Comparison of ENCODE assay signal across 9 cellular contexts in the genomic region with DNA sequence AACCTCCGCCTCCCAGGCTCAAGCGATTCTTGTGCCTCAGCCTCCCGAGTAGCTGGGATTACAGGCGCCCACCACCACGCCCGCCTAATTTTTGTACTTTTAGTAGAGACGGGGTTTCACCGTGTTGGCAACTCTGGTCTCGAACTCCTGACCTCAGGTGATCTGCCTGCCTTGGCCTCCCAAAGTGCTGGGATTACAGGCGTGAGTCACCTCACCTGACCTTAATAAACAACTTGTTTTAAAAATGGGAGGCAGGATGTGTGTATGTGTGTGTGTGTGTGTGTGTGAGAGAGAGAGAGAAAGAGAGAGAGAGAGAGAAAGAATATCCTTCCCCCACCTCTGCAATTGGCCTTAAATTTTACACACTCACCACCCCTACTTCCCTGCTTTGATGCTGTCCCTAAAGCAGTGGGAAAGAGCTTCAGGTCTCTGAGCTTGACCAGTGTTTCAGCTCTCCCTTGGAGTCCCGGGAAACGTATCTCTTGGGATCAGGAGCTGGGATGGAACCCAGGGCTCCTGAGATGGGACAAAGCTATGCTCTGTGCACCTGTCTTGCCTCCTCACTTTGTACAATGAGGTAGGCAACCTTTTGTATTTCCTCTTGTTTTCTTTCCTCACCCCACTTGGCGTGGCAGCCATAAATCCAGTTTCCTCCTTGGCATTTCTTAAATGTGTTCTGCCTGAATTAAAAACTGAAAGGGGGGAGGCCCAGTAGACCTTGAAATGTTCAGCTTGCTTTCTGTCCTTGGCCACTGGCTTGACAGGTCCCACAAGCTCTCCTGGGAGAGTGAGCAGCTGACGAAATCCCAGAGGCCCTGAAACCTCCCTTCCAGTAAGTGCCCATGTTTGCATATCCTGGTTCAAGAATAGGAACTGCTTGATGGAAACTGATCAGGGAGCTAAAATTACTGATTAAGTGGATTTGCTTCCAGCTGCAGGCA. TPM values are rescaled to one million over a fixed set of nuclear protein-coding genes. Genes with fewer than 3 reads are reported as not detected.
DNase-seq lines count a peak whose midpoint lies in the region; ATAC-seq and TF ChIP-seq lines count a peak whose summit lies in the region.
"Had no signal": no experiment of that assay in that cellular context is flagged by ENCODE, and none has a peak within 500 bp of the region (broad histone marks: within the 10 kb centered on the region; RNA-seq: fewer than 3 reads in every experiment).

No MANE protein-coding gene starts in this region.

- peaks cover 29% of the 10 kb centered on the region for H3K4me1 ChIP-seq in Karpas-422 (ENCODE audit: low read length)
- peaks cover 0 to 8% of the 10 kb centered on the region in 2 donors for H3K4me1 ChIP-seq in ascending aorta

- TF ChIP-seq CTCF in C4-2B (conservative IDR thresholded peaks at IDR 0.05) = no peak
- no peak for TF ChIP-seq CTCF in ascending aorta (IDR thresholded peaks at IDR 0.05)
- TF ChIP-seq CTCF in glutamatergic neuron (IDR thresholded peaks at IDR 0.05; ENCODE audit: partially characterized antibody, unreplicated experiment) = no peak
- no peak for TF ChIP-seq CTCF in GM10248 (IDR thresholded peaks at IDR 0.05; ENCODE audit: control extremely low read depth, extremely low read depth, low read depth, missing control alignments)

- no peak overlapping the region for H2AFZ ChIP-seq in Karpas-422 (ENCODE audit: low read length)

- no peak overlapping the region for H3K4me3 Mint-ChIP-seq in glutamatergic neuron (ENCODE audit: unreplicated experiment)

- POLR2A ChIA-PET in GM10248 (lab: Yijun Ruan, JAX) = interaction anchor here (0.6 to 2.4 kb wide), 6 partner anchors 9 to 180 kb away, joined by 4 to 12 read pairs (median 8); partner anchors contain the start of gene XBP1

- H3K9me3 Mint-ChIP-seq in glutamatergic neuron (ENCODE audit: unreplicated experiment) = no peaks in the 10 kb centered on the region

- H3K4me2 ChIP-seq in Karpas-422 (ENCODE audit: low read depth, low read length, poor library complexity, severe bottlenecking) = peak overlapping the region; percentile 32

- H3K36me3 ChIP-seq in Karpas-422 (ENCODE audit: insufficient read depth, low read length) = no peaks in the 10 kb centered on the region
- H3K36me3 ChIP-seq in ascending aorta = peaks cover 0 to 10% of the 10 kb centered on the region in 2 donors

- ATAC-seq in HG03520 (IDR thresholded peaks at IDR 0.05; ENCODE audit: unreplicated experiment) = no peak

- H3K9me3 ChIP-seq in Karpas-422 (ENCODE audit: low read length) (no peaks in the 10 kb centered on the region), ascending aorta (no peaks in the 10 kb centered on the region)

- intact Hi-C loops in ascending aorta (cut with DNase I) = no loop called here

- CTCF ChIA-PET in GM10248 (lab: Yijun Ruan, JAX) = interaction anchor here (0.6 to 4.1 kb wide), 8 partner anchors 11 to 223 kb away, joined by 3 to 48 read pairs (median 6); partner anchors contain the start of gene XBP1

- H3K4me1 Mint-ChIP-seq in glutamatergic neuron (ENCODE audit: low read depth, unreplicated experiment) = peaks cover 3% of the 10 kb centered on the region

- H3K9me2 ChIP-seq in Karpas-422 (replicated peaks; ENCODE audit: insufficient read depth, low read length) = no peaks in the 10 kb centered on the region

- no peaks in the 10 kb centered on the region for H3K27me3 ChIP-seq in Karpas-422 (ENCODE audit: low read length)
- H3K27me3 ChIP-seq in ascending aorta = no peaks in the 10 kb centered on the region

- no peaks in the 10 kb centered on the region for H3K36me3 Mint-ChIP-seq in glutamatergic neuron (ENCODE audit: unreplicated experiment)

- H3K27me3 Mint-ChIP-seq in glutamatergic neuron (ENCODE audit: unreplicated experiment) = peaks cover 2% of the 10 kb centered on the region

- H3K27ac ChIP-seq in C4-2B (peak overlapping the region; percentile 99), Karpas-422 (ENCODE audit: low read length) (peak overlapping the region; percentile 44), ascending aorta (peak overlapping the region; percentile 60 to 64)

- H3K4me3 ChIP-seq in Karpas-422 (ENCODE audit: low read length) = no peak overlapping the region
- H3K4me3 ChIP-seq in ascending aorta = no peak overlapping the region

- no peaks in the 10 kb centered on the region for H3K79me2 ChIP-seq in Karpas-422 (ENCODE audit: low read length)

- DNase-seq in Karpas-422 (peak; percentile 58), ascending aorta (ENCODE audit: low spot score in 2 of 2) (no peak), myocyte (ENCODE audit: low read depth) (peak; percentile 51), glutamatergic neuron (no peak), GM10248 (ENCODE audit: extremely low spot score) (no peak)
- DNase-seq in activated T-cell treated with anti-CD3 and anti-CD28 coated beads, Interleukin-2, amount 50 U/mL, for 1 hour = no peak
- DNase-seq: activated T-cell treated with anti-CD3 and anti-CD28 coated beads for 4 hours had no signal

- H4K20me1 ChIP-seq in Karpas-422 (ENCODE audit: insufficient read depth, low read depth, low read length) = no peaks in the 10 kb centered on the region

- H3K27ac Mint-ChIP-seq in glutamatergic neuron (ENCODE audit: unreplicated experiment) = no peak overlapping the region

- no peak overlapping the region for H3K9ac ChIP-seq in Karpas-422 (ENCODE audit: low read length)

RNA-seq across cellular contexts. Expression of gene XBP1, which starts 17.8 kb away (rescaled TPM):
- 121 and 187 TPM in 2 replicates for total RNA-seq in Karpas-422 (2014; rRNA removed; shearing (Covaris generic); ENCODE audit: low replicate concordance)
- total RNA-seq in ascending aorta (158 TPM), myocyte (166 and 224 TPM in 2 replicates), glutamatergic neuron (ENCODE audit: unreplicated experiment) (77.4 TPM)
- 176 TPM for polyA plus RNA-seq in myocyte (2012)

RNA-seq across cellular contexts. Expression of gene CCDC117, which starts 45.7 kb away (rescaled TPM):
- 17.4 and 26.1 TPM in 2 replicates for total RNA-seq in Karpas-422 (2014; rRNA removed; shearing (Covaris generic); ENCODE audit: low replicate concordance)
- total RNA-seq in ascending aorta = 10.7 TPM
- total RNA-seq in myocyte = 35.1 and 37.1 TPM in 2 replicates
- 9.4 TPM for polyA plus RNA-seq in myocyte (2012)
- 11.7 TPM for total RNA-seq in glutamatergic neuron (ENCODE audit: unreplicated experiment)

Comparison
In these comparisons a context has a peak if more than half of its experiments do, and no peak if none do; other contexts are left out.
1. H3K27ac ChIP-seq: peak in every context shown above with its lines; median percentile 99 in C4-2B; 62 in ascending aorta; 44 in Karpas-422.
2. DNase-seq: peak in Karpas-422 (single experiment) and myocyte (single experiment); none in ascending aorta (0 of 2), glutamatergic neuron (single experiment), activated T-cell treated with anti-CD3 and anti-CD28 coated beads, Interleukin-2, amount 50 U/mL, for 1 hour (single experiment) and GM10248 (single experiment).